31 cellular contexts compared by ENCODE assay signal in genomic region chr2:218854860-218855259, GRCh38. TPM values are rescaled to one million over a fixed set of nuclear protein-coding genes. Genes with fewer than 3 reads are reported as not detected.
"Had no signal": no experiment of that assay in that cellular context is flagged by ENCODE, and none has a peak within 500 bp of the region (broad histone marks: within the 10 kb centered on the region; RNA-seq: fewer than 3 reads in every experiment).

No MANE protein-coding gene starts in this region.

- H3K79me2 ChIP-seq: parathyroid adenoma had no signal

- H3K27ac ChIP-seq: esophagus squamous epithelium, heart right ventricle, left lung, neural progenitor cell, parathyroid adenoma, prostate gland, right atrium auricular region, sigmoid colon, thoracic aorta, tibial nerve had no signal

- ATAC-seq: effector memory CD8-positive, alpha-beta T cell; heart right ventricle; left cardiac atrium; left lung; naive thymus-derived CD4-positive, alpha-beta T cell; stimulated activated memory B cell treated with anti-CD40 and anti-IgM and Interleukin-4, amounts not matched to agents 10 μg/mL and 1 μg/mL and 100 μg/mL, for 72 hours had no signal

- H3K4me2 ChIP-seq: neural progenitor cell had no signal

- H3K4me1 ChIP-seq: parathyroid adenoma, prostate gland had no signal

- H3K4me3 ChIP-seq: esophagus squamous epithelium, heart right ventricle, left lung, neural progenitor cell, prostate gland, right atrium auricular region, sigmoid colon, thoracic aorta, tibial nerve had no signal

- H3K4me3 Mint-ChIP-seq: effector memory CD8-positive, alpha-beta T cell; naive thymus-derived CD4-positive, alpha-beta T cell; nephron; neural progenitor cell; stimulated activated memory B cell treated with anti-CD40 and anti-IgM and Interleukin-4, amounts not matched to agents 10 μg/mL and 1 μg/mL and 100 μg/mL, for 72 hours; stimulated activated naive CD8-positive, alpha-beta T cell treated with anti-CD3 and anti-CD28 coated beads, Interleukin-15, Interleukin-2, amounts not matched to agents 100 ng/mL and 50 ng/mL, for 24 hours had no signal

- H3K36me3 ChIP-seq: esophagus squamous epithelium, heart right ventricle, left lung, neural progenitor cell, prostate gland, right atrium auricular region, sigmoid colon, thoracic aorta, tibial nerve had no signal

- H3K9me3 ChIP-seq: esophagus squamous epithelium, heart right ventricle, left lung, prostate gland, right atrium auricular region, sigmoid colon, thoracic aorta, tibial nerve had no signal

- H3K36me3 Mint-ChIP-seq: naive thymus-derived CD4-positive, alpha-beta T cell; neural progenitor cell; stimulated activated memory B cell treated with anti-CD40 and anti-IgM and Interleukin-4, amounts not matched to agents 10 μg/mL and 1 μg/mL and 100 μg/mL, for 72 hours had no signal

- H2AFZ ChIP-seq: neural progenitor cell, parathyroid adenoma had no signal

- H3K9me3 Mint-ChIP-seq: effector memory CD8-positive, alpha-beta T cell; naive thymus-derived CD4-positive, alpha-beta T cell; nephron; neural progenitor cell; stimulated activated memory B cell treated with anti-CD40 and anti-IgM and Interleukin-4, amounts not matched to agents 10 μg/mL and 1 μg/mL and 100 μg/mL, for 72 hours; stimulated activated naive CD8-positive, alpha-beta T cell treated with anti-CD3 and anti-CD28 coated beads, Interleukin-15, Interleukin-2, amounts not matched to agents 100 ng/mL and 50 ng/mL, for 24 hours had no signal

- DNase-seq: cortex of kidney; effector memory CD8-positive, alpha-beta T cell; erythroblast; esophagus squamous epithelium; foreskin melanocyte; glutamatergic neuron; heart right ventricle; hippocampal formation; left cardiac atrium; left lung; mesenchymal stem cell; midbrain; naive thymus-derived CD4-positive, alpha-beta T cell; stimulated activated CD4-positive, alpha-beta T cell treated with anti-CD3 and anti-CD28 coated beads, Interleukin-4, amount 100 ng/mL, for 4 hours had no signal

- H3K27ac Mint-ChIP-seq: effector memory CD8-positive, alpha-beta T cell; naive thymus-derived CD4-positive, alpha-beta T cell; neural progenitor cell; stimulated activated memory B cell treated with anti-CD40 and anti-IgM and Interleukin-4, amounts not matched to agents 10 μg/mL and 1 μg/mL and 100 μg/mL, for 72 hours; stimulated activated naive CD8-positive, alpha-beta T cell treated with anti-CD3 and anti-CD28 coated beads, Interleukin-15, Interleukin-2, amounts not matched to agents 100 ng/mL and 50 ng/mL, for 24 hours had no signal

RNA-seq across cellular contexts. Expression of gene WNT6, which starts 4.7 kb away (rescaled TPM):
- total RNA-seq: dermis microvascular lymphatic vessel endothelial cell, left lung, lung microvascular endothelial cell, osteoblast, skeletal muscle tissue had no signal

RNA-seq across cellular contexts. Expression of gene PRKAG3, which starts 23.3 kb away (rescaled TPM):
- total RNA-seq: dermis microvascular lymphatic vessel endothelial cell; esophagus squamous epithelium; kidney epithelial cell; left lung; lung microvascular endothelial cell; mucosa of gallbladder; naive thymus-derived CD4-positive, alpha-beta T cell; sigmoid colon; tibial nerve had no signal
- polyA plus RNA-seq: naive thymus-derived CD4-positive, alpha-beta T cell; sigmoid colon; urinary bladder had no signal

RNA-seq across cellular contexts. Expression of gene WNT10A, which starts 25.8 kb away (rescaled TPM):
- total RNA-seq: dermis microvascular lymphatic vessel endothelial cell, lung microvascular endothelial cell, osteoblast, sigmoid colon, skeletal muscle tissue had no signal
